15 cellular contexts compared by ENCODE assay signal in the genomic region with DNA sequence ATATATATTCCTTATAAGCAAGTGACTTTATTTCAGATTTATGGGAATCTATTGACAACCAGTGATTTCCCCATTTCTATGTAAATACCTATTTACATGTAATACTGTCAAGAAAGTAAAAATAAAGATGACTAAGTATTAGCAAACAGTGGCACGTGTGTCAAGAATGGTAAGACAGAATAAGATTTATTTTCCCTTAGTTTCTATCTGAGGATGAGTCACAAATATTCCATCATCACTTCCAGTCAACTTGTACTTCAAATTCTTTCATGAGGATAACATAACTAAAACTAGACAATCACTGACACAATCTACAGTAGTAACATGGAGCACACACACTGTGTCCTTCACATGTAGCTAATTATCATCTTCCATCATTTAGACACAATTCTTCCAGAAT.
"Had no signal": no experiment of that assay in that cellular context is flagged by ENCODE, and none has a peak within 500 bp of the region (broad histone marks: within the 10 kb centered on the region; RNA-seq: fewer than 3 reads in every experiment).

No MANE protein-coding gene starts in this region.

- H2AFZ ChIP-seq: hepatocyte, neural progenitor cell, parathyroid adenoma had no signal

- DNase-seq: activated CD4-positive, alpha-beta T cell treated with anti-CD3 and anti-CD28 coated beads for 36 hours; activated naive CD4-positive, alpha-beta T cell treated with anti-CD3 and anti-CD28 coated beads for 36 hours; dermis blood vessel endothelial cell; left ventricle myocardium superior; retina; stimulated activated CD4-positive, alpha-beta T cell treated with anti-CD3 and anti-CD28 coated beads, Interleukin-4, amount 100 ng/mL, for 4 hours; stomach; T-cell; uterus had no signal

- H3K4me2 ChIP-seq: hepatocyte, neural progenitor cell had no signal

- H3K4me1 ChIP-seq: neural progenitor cell, parathyroid adenoma, stomach, uterus had no signal

- H3K27me3 ChIP-seq: hepatocyte, neural progenitor cell, stomach, uterus had no signal

- H3K9me3 ChIP-seq: thoracic aorta, uterus had no signal

- H3K36me3 ChIP-seq: neural progenitor cell, stomach, thoracic aorta, uterus had no signal

- H3K4me3 ChIP-seq: hepatocyte, neural progenitor cell, skin epidermis, stomach, thoracic aorta, uterus had no signal

- H3K9ac ChIP-seq: neural progenitor cell, parathyroid adenoma had no signal

- H3K27ac ChIP-seq: hepatocyte, neural progenitor cell, parathyroid adenoma, skin epidermis, stomach, thoracic aorta, uterus, VCaP had no signal

- H3K79me2 ChIP-seq: hepatocyte, parathyroid adenoma had no signal
